In genomic region chrX:112839856-112840255, GRCh38 we compare ENCODE assay signal across 7 cellular contexts. TPM values are rescaled to one million over a fixed set of nuclear protein-coding genes. Genes with fewer than 3 reads are reported as not detected.
DNase-seq lines count a peak whose midpoint lies in the region; ATAC-seq lines count a peak whose summit lies in the region.

No MANE protein-coding gene starts in this region.

- H3K9me3 ChIP-seq in HUES6 (ENCODE audit: control insufficient read depth, insufficient read depth, low read depth, low read length): no peaks in the 10 kb centered on the region

- no peak for ATAC-seq in stimulated activated naive B cell treated with anti-CD40 and anti-IgM and Interleukin-4, amounts not matched to agents 10 μg/mL and 1 μg/mL and 100 μg/mL, for 72 hours (replicated peaks)
- ATAC-seq in GM21825 (IDR thresholded peaks at IDR 0.05; ENCODE audit: unreplicated experiment): no peak

- H3K9ac ChIP-seq in HUES6 (ENCODE audit: low read length): peak overlapping the region; percentile 30

- DNase-seq in immature natural killer cell: peak; percentile 2 to 18 (median 9)
- DNase-seq in stimulated activated naive B cell treated with anti-CD40 and anti-IgM and Interleukin-4, amounts not matched to agents 10 μg/mL and 1 μg/mL and 100 μg/mL, for 72 hours: no peak
- DNase-seq in T-helper 9 cell: no peak
- no peak for DNase-seq in hypothalamus (lab: John Stamatoyannopoulos, UW)

- peak overlapping the region; percentile 88 for H3K4me3 Mint-ChIP-seq in activated naive CD8-positive, alpha-beta T cell
- peak overlapping the region; percentile 83 to 95 (median 90) for H3K4me3 Mint-ChIP-seq in immature natural killer cell
- peak overlapping the region; percentile 87 to 96 for H3K4me3 Mint-ChIP-seq in stimulated activated naive B cell treated with anti-CD40 and anti-IgM and Interleukin-4, amounts not matched to agents 10 μg/mL and 1 μg/mL and 100 μg/mL, for 72 hours

- H3K36me3 Mint-ChIP-seq in activated naive CD8-positive, alpha-beta T cell: no peaks in the 10 kb centered on the region
- no peaks in the 10 kb centered on the region for H3K36me3 Mint-ChIP-seq in immature natural killer cell
- no peaks in the 10 kb centered on the region for H3K36me3 Mint-ChIP-seq in stimulated activated naive B cell treated with anti-CD40 and anti-IgM and Interleukin-4, amounts not matched to agents 10 μg/mL and 1 μg/mL and 100 μg/mL, for 72 hours

- no peaks in the 10 kb centered on the region for H3K27me3 Mint-ChIP-seq in activated naive CD8-positive, alpha-beta T cell
- H3K27me3 Mint-ChIP-seq in immature natural killer cell (ENCODE audit: low read depth in 3 of 3): peaks cover 1 to 10% (median 9%) of the 10 kb centered on the region in 3 donors
- H3K27me3 Mint-ChIP-seq in stimulated activated naive B cell treated with anti-CD40 and anti-IgM and Interleukin-4, amounts not matched to agents 10 μg/mL and 1 μg/mL and 100 μg/mL, for 72 hours: peaks cover 0 to 16% of the 10 kb centered on the region in 2 donors

- H3K27ac Mint-ChIP-seq in activated naive CD8-positive, alpha-beta T cell: peak overlapping the region; percentile 19
- H3K27ac Mint-ChIP-seq in immature natural killer cell: peak overlapping the region; percentile 51 to 86 (median 73)
- no peak overlapping the region for H3K27ac Mint-ChIP-seq in stimulated activated naive B cell treated with anti-CD40 and anti-IgM and Interleukin-4, amounts not matched to agents 10 μg/mL and 1 μg/mL and 100 μg/mL, for 72 hours

- H3K36me3 ChIP-seq in HUES6 (ENCODE audit: control insufficient read depth, insufficient read depth, low read length): no peaks in the 10 kb centered on the region

- peaks cover 11% of the 10 kb centered on the region for H3K4me1 Mint-ChIP-seq in activated naive CD8-positive, alpha-beta T cell (ENCODE audit: low read depth)
- peaks cover 10 to 27% of the 10 kb centered on the region in 2 donors for H3K4me1 Mint-ChIP-seq in immature natural killer cell
- H3K4me1 Mint-ChIP-seq in stimulated activated naive B cell treated with anti-CD40 and anti-IgM and Interleukin-4, amounts not matched to agents 10 μg/mL and 1 μg/mL and 100 μg/mL, for 72 hours: peaks cover 8 to 15% of the 10 kb centered on the region in 2 donors

- peak overlapping the region; percentile 67 for H3K4me3 ChIP-seq in HUES6 (ENCODE audit: low read depth, low read length)

- H3K9me3 Mint-ChIP-seq in activated naive CD8-positive, alpha-beta T cell (ENCODE audit: low read depth): no peaks in the 10 kb centered on the region
- no peaks in the 10 kb centered on the region for H3K9me3 Mint-ChIP-seq in immature natural killer cell
- H3K9me3 Mint-ChIP-seq in stimulated activated naive B cell treated with anti-CD40 and anti-IgM and Interleukin-4, amounts not matched to agents 10 μg/mL and 1 μg/mL and 100 μg/mL, for 72 hours: no peaks in the 10 kb centered on the region

- H3K27me3 ChIP-seq in HUES6 (ENCODE audit: control insufficient read depth, insufficient read depth, low read length): peaks cover 60% of the 10 kb centered on the region

- no peak overlapping the region for H3K27ac ChIP-seq in HUES6 (ENCODE audit: low read depth, low read length)

- H3K4me1 ChIP-seq in HUES6 (ENCODE audit: control insufficient read depth, insufficient read depth, low read length): peaks cover 22% of the 10 kb centered on the region

RNA-seq across cellular contexts. Expression of gene AMOT, which starts 0.8 kb away (rescaled TPM):
- 1 to 10 TPM; 4.0 to 8.1 (median 5.0) TPM for polyA plus RNA-seq in immature natural killer cell

Comparison
In these comparisons a context has a peak if more than half of its experiments do, and no peak if none do; other contexts are left out.
1. DNase-seq: peak in immature natural killer cell (3 of 3); none in stimulated activated naive B cell treated with anti-CD40 and anti-IgM and Interleukin-4, amounts not matched to agents 10 μg/mL and 1 μg/mL and 100 μg/mL, for 72 hours (single experiment), T-helper 9 cell (single experiment) and hypothalamus (0 of 51).
2. Peak in every context shown above with its lines, with median percentiles within 50 percentile points of each other: H3K4me3 Mint-ChIP-seq.